ENCODE assay signal across 1 cellular context in genomic region chr1:116379057-116379630, GRCh38.
TF ChIP-seq lines count a peak whose summit lies in the region.

No MANE protein-coding gene starts in this region.

TF ChIP-seq in WTC11, 78 proteins besides CTCF, POLR2A, EP300 and RAD21 (continued from another document):
- TF ChIP-seq, protein P1, sequence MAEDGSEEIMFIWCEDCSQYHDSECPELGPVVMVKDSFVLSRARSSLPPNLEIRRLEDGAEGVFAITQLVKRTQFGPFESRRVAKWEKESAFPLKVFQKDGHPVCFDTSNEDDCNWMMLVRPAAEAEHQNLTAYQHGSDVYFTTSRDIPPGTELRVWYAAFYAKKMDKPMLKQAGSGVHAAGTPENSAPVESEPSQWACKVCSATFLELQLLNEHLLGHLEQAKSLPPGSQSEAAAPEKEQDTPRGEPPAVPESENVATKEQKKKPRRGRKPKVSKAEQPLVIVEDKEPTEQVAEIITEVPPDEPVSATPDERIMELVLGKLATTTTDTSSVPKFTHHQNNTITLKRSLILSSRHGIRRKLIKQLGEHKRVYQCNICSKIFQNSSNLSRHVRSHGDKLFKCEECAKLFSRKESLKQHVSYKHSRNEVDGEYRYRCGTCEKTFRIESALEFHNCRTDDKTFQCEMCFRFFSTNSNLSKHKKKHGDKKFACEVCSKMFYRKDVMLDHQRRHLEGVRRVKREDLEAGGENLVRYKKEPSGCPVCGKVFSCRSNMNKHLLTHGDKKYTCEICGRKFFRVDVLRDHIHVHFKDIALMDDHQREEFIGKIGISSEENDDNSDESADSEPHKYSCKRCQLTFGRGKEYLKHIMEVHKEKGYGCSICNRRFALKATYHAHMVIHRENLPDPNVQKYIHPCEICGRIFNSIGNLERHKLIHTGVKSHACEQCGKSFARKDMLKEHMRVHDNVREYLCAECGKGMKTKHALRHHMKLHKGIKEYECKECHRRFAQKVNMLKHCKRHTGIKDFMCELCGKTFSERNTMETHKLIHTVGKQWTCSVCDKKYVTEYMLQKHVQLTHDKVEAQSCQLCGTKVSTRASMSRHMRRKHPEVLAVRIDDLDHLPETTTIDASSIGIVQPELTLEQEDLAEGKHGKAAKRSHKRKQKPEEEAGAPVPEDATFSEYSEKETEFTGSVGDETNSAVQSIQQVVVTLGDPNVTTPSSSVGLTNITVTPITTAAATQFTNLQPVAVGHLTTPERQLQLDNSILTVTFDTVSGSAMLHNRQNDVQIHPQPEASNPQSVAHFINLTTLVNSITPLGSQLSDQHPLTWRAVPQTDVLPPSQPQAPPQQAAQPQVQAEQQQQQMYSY (CRISPR knock-in tag; IDR thresholded peaks at IDR 0.05), result no peak
- TF ChIP-seq, protein P2, sequence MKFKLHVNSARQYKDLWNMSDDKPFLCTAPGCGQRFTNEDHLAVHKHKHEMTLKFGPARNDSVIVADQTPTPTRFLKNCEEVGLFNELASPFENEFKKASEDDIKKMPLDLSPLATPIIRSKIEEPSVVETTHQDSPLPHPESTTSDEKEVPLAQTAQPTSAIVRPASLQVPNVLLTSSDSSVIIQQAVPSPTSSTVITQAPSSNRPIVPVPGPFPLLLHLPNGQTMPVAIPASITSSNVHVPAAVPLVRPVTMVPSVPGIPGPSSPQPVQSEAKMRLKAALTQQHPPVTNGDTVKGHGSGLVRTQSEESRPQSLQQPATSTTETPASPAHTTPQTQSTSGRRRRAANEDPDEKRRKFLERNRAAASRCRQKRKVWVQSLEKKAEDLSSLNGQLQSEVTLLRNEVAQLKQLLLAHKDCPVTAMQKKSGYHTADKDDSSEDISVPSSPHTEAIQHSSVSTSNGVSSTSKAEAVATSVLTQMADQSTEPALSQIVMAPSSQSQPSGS (CRISPR knock-in tag; IDR thresholded peaks at IDR 0.05; ENCODE audit: borderline replicate concordance, low read depth), result no peak
- TF ChIP-seq, protein P3, sequence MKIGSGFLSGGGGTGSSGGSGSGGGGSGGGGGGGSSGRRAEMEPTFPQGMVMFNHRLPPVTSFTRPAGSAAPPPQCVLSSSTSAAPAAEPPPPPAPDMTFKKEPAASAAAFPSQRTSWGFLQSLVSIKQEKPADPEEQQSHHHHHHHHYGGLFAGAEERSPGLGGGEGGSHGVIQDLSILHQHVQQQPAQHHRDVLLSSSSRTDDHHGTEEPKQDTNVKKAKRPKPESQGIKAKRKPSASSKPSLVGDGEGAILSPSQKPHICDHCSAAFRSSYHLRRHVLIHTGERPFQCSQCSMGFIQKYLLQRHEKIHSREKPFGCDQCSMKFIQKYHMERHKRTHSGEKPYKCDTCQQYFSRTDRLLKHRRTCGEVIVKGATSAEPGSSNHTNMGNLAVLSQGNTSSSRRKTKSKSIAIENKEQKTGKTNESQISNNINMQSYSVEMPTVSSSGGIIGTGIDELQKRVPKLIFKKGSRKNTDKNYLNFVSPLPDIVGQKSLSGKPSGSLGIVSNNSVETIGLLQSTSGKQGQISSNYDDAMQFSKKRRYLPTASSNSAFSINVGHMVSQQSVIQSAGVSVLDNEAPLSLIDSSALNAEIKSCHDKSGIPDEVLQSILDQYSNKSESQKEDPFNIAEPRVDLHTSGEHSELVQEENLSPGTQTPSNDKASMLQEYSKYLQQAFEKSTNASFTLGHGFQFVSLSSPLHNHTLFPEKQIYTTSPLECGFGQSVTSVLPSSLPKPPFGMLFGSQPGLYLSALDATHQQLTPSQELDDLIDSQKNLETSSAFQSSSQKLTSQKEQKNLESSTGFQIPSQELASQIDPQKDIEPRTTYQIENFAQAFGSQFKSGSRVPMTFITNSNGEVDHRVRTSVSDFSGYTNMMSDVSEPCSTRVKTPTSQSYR (CRISPR knock-in tag; IDR thresholded peaks at IDR 0.05), result no peak
- TF ChIP-seq NR3C1 (CRISPR knock-in tag; conservative IDR thresholded peaks at IDR 0.05; ENCODE audit: low read depth), result no peak
- no peak for TF ChIP-seq HMGXB4 (CRISPR knock-in tag; IDR thresholded peaks at IDR 0.05)
- no peak for TF ChIP-seq IRF2 (CRISPR knock-in tag; IDR thresholded peaks at IDR 0.05; ENCODE audit: borderline replicate concordance, low read depth)
- TF ChIP-seq, protein P4, sequence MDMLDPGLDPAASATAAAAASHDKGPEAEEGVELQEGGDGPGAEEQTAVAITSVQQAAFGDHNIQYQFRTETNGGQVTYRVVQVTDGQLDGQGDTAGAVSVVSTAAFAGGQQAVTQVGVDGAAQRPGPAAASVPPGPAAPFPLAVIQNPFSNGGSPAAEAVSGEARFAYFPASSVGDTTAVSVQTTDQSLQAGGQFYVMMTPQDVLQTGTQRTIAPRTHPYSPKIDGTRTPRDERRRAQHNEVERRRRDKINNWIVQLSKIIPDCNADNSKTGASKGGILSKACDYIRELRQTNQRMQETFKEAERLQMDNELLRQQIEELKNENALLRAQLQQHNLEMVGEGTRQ (CRISPR knock-in tag; IDR thresholded peaks at IDR 0.05), result no peak
- TF ChIP-seq SP1 (CRISPR knock-in tag; conservative IDR thresholded peaks at IDR 0.05), result no peak
- no peak for TF ChIP-seq ZNF219 (CRISPR knock-in tag; IDR thresholded peaks at IDR 0.05; ENCODE audit: borderline replicate concordance)
- no peak for TF ChIP-seq ESRRA (CRISPR knock-in tag; IDR thresholded peaks at IDR 0.05; ENCODE audit: borderline replicate concordance)
- TF ChIP-seq ZNF423 (CRISPR knock-in tag; IDR thresholded peaks at IDR 0.05), result no peak
- TF ChIP-seq IRF1 (CRISPR knock-in tag; IDR thresholded peaks at IDR 0.05), result no peak
- no peak for TF ChIP-seq CREM (CRISPR knock-in tag; IDR thresholded peaks at IDR 0.05)
- no peak for TF ChIP-seq ZNF317 (CRISPR knock-in tag; IDR thresholded peaks at IDR 0.05; ENCODE audit: borderline replicate concordance, low read depth)
- no peak for TF ChIP-seq TEAD4 (CRISPR knock-in tag; IDR thresholded peaks at IDR 0.05)
- no peak for TF ChIP-seq ZNF396 (CRISPR knock-in tag; IDR thresholded peaks at IDR 0.05; ENCODE audit: borderline replicate concordance)
- no peak for TF ChIP-seq GRHL2 (CRISPR knock-in tag; IDR thresholded peaks at IDR 0.05; ENCODE audit: insufficient replicate concordance, severe bottlenecking)
- TF ChIP-seq NFE2L1 (CRISPR knock-in tag; IDR thresholded peaks at IDR 0.05), result no peak
TF ChIP-seq in WTC11: peak in this region for 0.
